1 cellular context compared by ENCODE assay signal in genomic region chr6:139587469-139587868, GRCh38.
TF ChIP-seq lines count a peak whose summit lies in the region.

No MANE protein-coding gene starts in this region.

TF ChIP-seq in HepG2, 621 proteins besides CTCF, POLR2A, EP300 and RAD21 (continued from another document):
- no peak for TF ChIP-seq NR2F6 (IDR thresholded peaks at IDR 0.05)
- TF ChIP-seq NR2F6 (CRISPR knock-in tag; IDR thresholded peaks at IDR 0.05) = peak; percentile 73
- TF ChIP-seq HMG20B (CRISPR knock-in tag; conservative IDR thresholded peaks at IDR 0.05) = 0 out of 2 replicates have a peak, but pooled peaks have one; percentile 14
